In genomic region chr6:90388395-90388794, GRCh38 we compare ENCODE assay signal across 22 cellular contexts.
DNase-seq lines count a peak whose midpoint lies in the region; ATAC-seq and TF ChIP-seq lines count a peak whose summit lies in the region.
"Had no signal": no experiment of that assay in that cellular context is flagged by ENCODE, and none has a peak within 500 bp of the region (broad histone marks: within the 10 kb centered on the region; RNA-seq: fewer than 3 reads in every experiment).

No MANE protein-coding gene starts in this region.

- no peaks in the 10 kb centered on the region for H3K9me3 Mint-ChIP-seq in activated naive CD4-positive, alpha-beta T cell treated with anti-CD3 and anti-CD28 coated beads for 36 hours
- no peaks in the 10 kb centered on the region for H3K9me3 Mint-ChIP-seq in activated naive CD4-positive, alpha-beta T cell treated with anti-CD3 and anti-CD28 coated beads, Interleukin-2, amount 10 ng/mL, durations not matched to agents 7 days and 5 days
- H3K9me3 Mint-ChIP-seq in activated CD8-positive, alpha-beta T cell treated with anti-CD3 and anti-CD28 coated beads, Interleukin-2, amount 10 ng/mL, durations not matched to agents 7 days and 5 days (ENCODE audit: insufficient read depth), result no peaks in the 10 kb centered on the region
- H3K9me3 Mint-ChIP-seq in nephron progenitor cell, result no peaks in the 10 kb centered on the region
- H3K9me3 Mint-ChIP-seq: natural killer cell; stimulated activated naive B cell treated with anti-CD40 and anti-IgM and Interleukin-4, amounts not matched to agents 10 μg/mL and 1 μg/mL and 100 μg/mL, for 72 hours; WTC11 had no signal

- peaks cover 65% of the 10 kb centered on the region for H3K4me1 Mint-ChIP-seq in activated naive CD4-positive, alpha-beta T cell treated with anti-CD3 and anti-CD28 coated beads for 36 hours (ENCODE audit: low read depth)
- peaks cover 33% of the 10 kb centered on the region for H3K4me1 Mint-ChIP-seq in activated naive CD4-positive, alpha-beta T cell treated with anti-CD3 and anti-CD28 coated beads, Interleukin-2, amount 10 ng/mL, durations not matched to agents 7 days and 5 days
- peaks cover 22% of the 10 kb centered on the region for H3K4me1 Mint-ChIP-seq in activated CD8-positive, alpha-beta T cell treated with anti-CD3 and anti-CD28 coated beads, Interleukin-2, amount 10 ng/mL, durations not matched to agents 7 days and 5 days (ENCODE audit: low read depth)
- peaks cover 42% of the 10 kb centered on the region for H3K4me1 Mint-ChIP-seq in nephron progenitor cell

- H3K27me3 Mint-ChIP-seq in activated naive CD4-positive, alpha-beta T cell treated with anti-CD3 and anti-CD28 coated beads for 36 hours (ENCODE audit: low read depth), result no peaks in the 10 kb centered on the region
- H3K27me3 Mint-ChIP-seq in activated naive CD4-positive, alpha-beta T cell treated with anti-CD3 and anti-CD28 coated beads, Interleukin-2, amount 10 ng/mL, durations not matched to agents 7 days and 5 days, result peaks cover 8% of the 10 kb centered on the region
- peaks cover 4% of the 10 kb centered on the region for H3K27me3 Mint-ChIP-seq in activated CD8-positive, alpha-beta T cell treated with anti-CD3 and anti-CD28 coated beads, Interleukin-2, amount 10 ng/mL, durations not matched to agents 7 days and 5 days (ENCODE audit: low read depth)
- peaks cover 10% of the 10 kb centered on the region for H3K27me3 Mint-ChIP-seq in nephron progenitor cell (ENCODE audit: low read depth, poor library complexity)
- H3K27me3 Mint-ChIP-seq: stimulated activated naive B cell treated with anti-CD40 and anti-IgM and Interleukin-4, amounts not matched to agents 10 μg/mL and 1 μg/mL and 100 μg/mL, for 72 hours had no signal

- CTCF ChIA-PET in activated naive CD4-positive, alpha-beta T cell treated with anti-CD3 and anti-CD28 coated beads for 36 hours (lab: Charles Lee), result interaction anchor here (0.6 to 1.8 kb wide), 10 partner anchors 9 to 448 kb away, joined by 3 to 5 read pairs (median 4); no protein-coding TSS in a partner anchor
- CTCF ChIA-PET in activated naive CD4-positive, alpha-beta T cell treated with anti-CD3 and anti-CD28 coated beads, Interleukin-2, amount 10 ng/mL, durations not matched to agents 7 days and 5 days (lab: Charles Lee), result interaction anchor here (1.3 to 1.7 kb wide), 2 partner anchors 91 to 448 kb away, joined by 4 to 5 read pairs; no protein-coding TSS in a partner anchor
- CTCF ChIA-PET in activated CD8-positive, alpha-beta T cell treated with anti-CD3 and anti-CD28 coated beads, Interleukin-2, amount 10 ng/mL, durations not matched to agents 7 days and 5 days (lab: Charles Lee), result interaction anchor here (0.7 to 4.2 kb wide), 7 partner anchors 67 to 450 kb away, joined by 3 to 24 read pairs (median 6); no protein-coding TSS in a partner anchor

- ATAC-seq in activated CD8-positive, alpha-beta T cell treated with anti-CD3 and anti-CD28 coated beads, Interleukin-2, amount 10 ng/mL, durations not matched to agents 7 days and 5 days, result no peak
- ATAC-seq: natural killer cell; stimulated activated naive B cell treated with anti-CD40 and anti-IgM and Interleukin-4, amounts not matched to agents 10 μg/mL and 1 μg/mL and 100 μg/mL, for 72 hours; WTC11 had no signal

- intact Hi-C loops in activated naive CD4-positive, alpha-beta T cell treated with anti-CD3 and anti-CD28 coated beads for 36 hours (cut with micrococcal nuclease), result loop anchor here (1.0 kb wide), 2 partner anchors 38 to 68 kb away; no protein-coding TSS in a partner anchor

- no peak overlapping the region for H3K4me3 Mint-ChIP-seq in activated naive CD4-positive, alpha-beta T cell treated with anti-CD3 and anti-CD28 coated beads for 36 hours
- H3K4me3 Mint-ChIP-seq in activated naive CD4-positive, alpha-beta T cell treated with anti-CD3 and anti-CD28 coated beads, Interleukin-2, amount 10 ng/mL, durations not matched to agents 7 days and 5 days, result no peak overlapping the region
- no peak overlapping the region for H3K4me3 Mint-ChIP-seq in activated CD8-positive, alpha-beta T cell treated with anti-CD3 and anti-CD28 coated beads, Interleukin-2, amount 10 ng/mL, durations not matched to agents 7 days and 5 days
- no peak overlapping the region for H3K4me3 Mint-ChIP-seq in nephron progenitor cell
- H3K4me3 Mint-ChIP-seq: natural killer cell; stimulated activated naive B cell treated with anti-CD40 and anti-IgM and Interleukin-4, amounts not matched to agents 10 μg/mL and 1 μg/mL and 100 μg/mL, for 72 hours; WTC11 had no signal

- peak; percentile 56 for DNase-seq in activated naive CD4-positive, alpha-beta T cell treated with anti-CD3 and anti-CD28 coated beads for 36 hours
- DNase-seq in activated naive CD4-positive, alpha-beta T cell treated with anti-CD3 and anti-CD28 coated beads, Interleukin-2, amount 10 ng/mL, durations not matched to agents 7 days and 5 days, result no peak
- DNase-seq in NCI-H2171 treated with DMSO at 0.1 percent for 48 hours (lab: John Stamatoyannopoulos, UW) (peak; percentile 81), putamen (ENCODE audit: low spot score) (peak; percentile 50), NCI-H1436 treated with DMSO at 0.1 percent for 48 hours (lab: John Stamatoyannopoulos, UW) (no peak), nephron progenitor cell (no peak)
- DNase-seq in activated CD8-positive, alpha-beta T cell treated with anti-CD3 and anti-CD28 coated beads, Interleukin-2, amount 10 ng/mL, durations not matched to agents 7 days and 5 days, result peak; percentile 17
- DNase-seq: activated gamma-delta T cell; colonic mucosa; DND-41; effector CD8-positive, alpha-beta T cell; KBM-7; MM.1S; natural killer cell; NCI-H1417; NCI-H2081; NCI-H345; NCI-H748 treated with DMSO at 0.1 percent for 48 hours; SJCRH30; stimulated activated naive B cell treated with anti-CD40 and anti-IgM and Interleukin-4, amounts not matched to agents 10 μg/mL and 1 μg/mL and 100 μg/mL, for 72 hours; testis had no signal

- POLR2A ChIA-PET in activated CD8-positive, alpha-beta T cell treated with anti-CD3 and anti-CD28 coated beads, Interleukin-2, amount 10 ng/mL, durations not matched to agents 7 days and 5 days (lab: Charles Lee), result interaction anchor here (1.1 kb wide), 1 partner anchor 9 kb away, joined by 4 read pairs; no protein-coding TSS in a partner anchor

- H3K36me3 Mint-ChIP-seq in activated naive CD4-positive, alpha-beta T cell treated with anti-CD3 and anti-CD28 coated beads for 36 hours (ENCODE audit: low read depth), result no peaks in the 10 kb centered on the region
- H3K36me3 Mint-ChIP-seq in activated naive CD4-positive, alpha-beta T cell treated with anti-CD3 and anti-CD28 coated beads, Interleukin-2, amount 10 ng/mL, durations not matched to agents 7 days and 5 days, result no peaks in the 10 kb centered on the region
- no peaks in the 10 kb centered on the region for H3K36me3 Mint-ChIP-seq in activated CD8-positive, alpha-beta T cell treated with anti-CD3 and anti-CD28 coated beads, Interleukin-2, amount 10 ng/mL, durations not matched to agents 7 days and 5 days (ENCODE audit: low read depth)
- H3K36me3 Mint-ChIP-seq in nephron progenitor cell (ENCODE audit: low read depth), result no peaks in the 10 kb centered on the region
- H3K36me3 Mint-ChIP-seq: natural killer cell; stimulated activated naive B cell treated with anti-CD40 and anti-IgM and Interleukin-4, amounts not matched to agents 10 μg/mL and 1 μg/mL and 100 μg/mL, for 72 hours; WTC11 had no signal

- peak overlapping the region; percentile 88 for H3K27ac Mint-ChIP-seq in activated naive CD4-positive, alpha-beta T cell treated with anti-CD3 and anti-CD28 coated beads for 36 hours
- no peak overlapping the region for H3K27ac Mint-ChIP-seq in activated naive CD4-positive, alpha-beta T cell treated with anti-CD3 and anti-CD28 coated beads, Interleukin-2, amount 10 ng/mL, durations not matched to agents 7 days and 5 days
- no peak overlapping the region for H3K27ac Mint-ChIP-seq in activated CD8-positive, alpha-beta T cell treated with anti-CD3 and anti-CD28 coated beads, Interleukin-2, amount 10 ng/mL, durations not matched to agents 7 days and 5 days
- H3K27ac Mint-ChIP-seq in nephron progenitor cell, result no peak overlapping the region
- H3K27ac Mint-ChIP-seq: natural killer cell; stimulated activated naive B cell treated with anti-CD40 and anti-IgM and Interleukin-4, amounts not matched to agents 10 μg/mL and 1 μg/mL and 100 μg/mL, for 72 hours; WTC11 had no signal

- TF ChIP-seq CTCF in nephron progenitor cell (IDR thresholded peaks at IDR 0.05), result no peak

Comparison
In these comparisons a context has a peak if more than half of its experiments do, and no peak if none do; other contexts are left out.
1. DNase-seq: peak in activated naive CD4-positive, alpha-beta T cell treated with anti-CD3 and anti-CD28 coated beads for 36 hours (single experiment), NCI-H2171 treated with DMSO at 0.1 percent for 48 hours (single experiment), activated CD8-positive, alpha-beta T cell treated with anti-CD3 and anti-CD28 coated beads, Interleukin-2, amount 10 ng/mL, durations not matched to agents 7 days and 5 days (single experiment) and putamen (single experiment); none in activated naive CD4-positive, alpha-beta T cell treated with anti-CD3 and anti-CD28 coated beads, Interleukin-2, amount 10 ng/mL, durations not matched to agents 7 days and 5 days (single experiment), NCI-H1436 treated with DMSO at 0.1 percent for 48 hours (single experiment) and nephron progenitor cell (single experiment).